Comparison of ENCODE assay signal across 12 cellular contexts in the genomic region with DNA sequence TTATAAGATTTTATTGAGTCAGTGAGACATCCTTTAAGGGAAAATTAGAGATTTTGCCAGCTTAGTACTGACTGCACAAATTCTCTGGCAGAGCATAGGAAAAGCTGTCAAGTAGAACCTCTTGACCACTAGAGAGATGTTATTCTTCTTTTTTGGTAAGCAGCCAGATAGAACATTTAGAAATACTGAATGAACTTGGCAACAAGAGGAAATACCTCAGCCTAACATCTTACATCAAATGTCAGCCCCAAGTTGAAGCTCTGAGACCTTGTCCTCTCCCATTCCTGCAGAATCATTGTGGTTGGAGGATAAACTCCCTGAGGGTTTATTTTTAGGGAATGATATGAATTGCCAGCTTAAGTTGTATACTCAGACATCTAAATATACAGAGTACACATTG. TPM values are rescaled to one million over a fixed set of nuclear protein-coding genes. Genes with fewer than 3 reads are reported as not detected.
A peak's percentile ranks its signal among the peaks of the same experiment; 100 is the strongest.
DNase-seq lines count a peak whose midpoint lies in the region; ATAC-seq, FAIRE-seq and TF ChIP-seq lines count a peak whose summit lies in the region.
"Had no signal": no experiment of that assay in that cellular context is flagged by ENCODE, and none has a peak within 500 bp of the region (broad histone marks: within the 10 kb centered on the region; RNA-seq: fewer than 3 reads in every experiment).

No MANE protein-coding gene starts in this region.

- POLR2A ChIA-PET in A673 (lab: Charles Lee; ENCODE audit: low non-redundant PET), result no interaction called here
- POLR2A ChIA-PET in endothelial cell of umbilical vein (lab: Charles Lee), result interaction anchor here (0.6 to 1.2 kb wide), 3 partner anchors 11 to 55 kb away, joined by 3 to 7 read pairs (median 3); partner anchors contain the start of gene NEXN

- dilution Hi-C loops in endothelial cell of umbilical vein (cut with MboI; ENCODE audit: extremely low pct_ligation_motif_present, low sequenced_read_pairs), result no loop called here

- DNase-seq in A673 (ENCODE audit: low spot score), result peak; percentile 24
- DNase-seq in NCI-H2029 treated with DMSO at 0.1 percent for 48 hours (lab: John Stamatoyannopoulos, UW), result peak; percentile 81
- DNase-seq in endothelial cell of umbilical vein (ENCODE audit: low read depth, low spot score), result peak; percentile 90
- no peak for DNase-seq in mucosa of descending colon
- no peak for DNase-seq in stimulated activated CD4-positive, alpha-beta T cell treated with anti-CD3 and anti-CD28 coated beads, Interleukin-1b, Interleukin-23, amount 100 ng/mL, for 48 hours
- no peak for DNase-seq in effector memory CD4-positive, alpha-beta T cell
- no peak for DNase-seq in glutamatergic neuron
- DNase-seq: H7, naive B cell, NCI-H748 treated with DMSO at 0.1 percent for 48 hours had no signal

- no peak overlapping the region for H2AFZ ChIP-seq in endothelial cell of umbilical vein (ENCODE audit: low read depth, low read length)

- no peaks in the 10 kb centered on the region for H4K20me1 ChIP-seq in endothelial cell of umbilical vein (replicated peaks; ENCODE audit: control insufficient read depth, extremely low read depth, insufficient read depth, low read length)

- H3K27ac ChIP-seq in A673 (ENCODE audit: low read depth, low read length, poor library complexity, severe bottlenecking) (no peak overlapping the region), endothelial cell of umbilical vein (ENCODE audit: insufficient read depth, low read depth, low read length) (peak overlapping the region; percentile 86)
- no peak overlapping the region for H3K27ac ChIP-seq in effector memory CD4-positive, alpha-beta T cell (ENCODE audit: insufficient read depth, low read length, poor library complexity, severe bottlenecking)
- H3K27ac ChIP-seq: C4-2B had no signal

- no peak overlapping the region for H3K4me3 Mint-ChIP-seq in glutamatergic neuron (ENCODE audit: unreplicated experiment)
- H3K4me3 Mint-ChIP-seq: naive B cell had no signal

- TF ChIP-seq CTCF in A673 (conservative IDR thresholded peaks at IDR 0.05; ENCODE audit: low read depth, low read length) (no peak), endothelial cell of umbilical vein (IDR thresholded peaks at IDR 0.05; ENCODE audit: extremely low read depth in 1 of 2, insufficient read depth in 1 of 2, low read depth in 1 of 2, low read length in 2 of 2) (no peak), mucosa of descending colon (IDR thresholded peaks at IDR 0.05) (no peak), glutamatergic neuron (IDR thresholded peaks at IDR 0.05; ENCODE audit: partially characterized antibody, unreplicated experiment) (no peak)

- no peak for TF ChIP-seq POLR2A in endothelial cell of umbilical vein (IDR thresholded peaks at IDR 0.05; ENCODE audit: low read depth, low read length)

- FAIRE-seq in endothelial cell of umbilical vein (lab: Jason Lieb, UNC), result peak; percentile 76

- H3K9me1 ChIP-seq in endothelial cell of umbilical vein (replicated peaks; ENCODE audit: control insufficient read depth, extremely low read depth, insufficient read depth, low read length), result no peaks in the 10 kb centered on the region

- H3K27me3 ChIP-seq in A673 (replicated peaks; ENCODE audit: insufficient read depth, low read depth, low read length, poor library complexity) (no peaks in the 10 kb centered on the region), endothelial cell of umbilical vein (ENCODE audit: control insufficient read depth in 2 of 2, insufficient read depth in 2 of 2, low read length in 2 of 2) (no peaks in the 10 kb centered on the region)
- no peaks in the 10 kb centered on the region for H3K27me3 ChIP-seq in effector memory CD4-positive, alpha-beta T cell (replicated peaks; ENCODE audit: control insufficient read depth, insufficient read depth, low read length, poor library complexity, severe bottlenecking)

- peaks cover 2% of the 10 kb centered on the region for H3K79me2 ChIP-seq in endothelial cell of umbilical vein (ENCODE audit: control insufficient read depth, insufficient read depth, low read length)

- peak overlapping the region; percentile 61 for H3K9ac ChIP-seq in endothelial cell of umbilical vein (replicated peaks; ENCODE audit: extremely low read depth, insufficient read depth, low read length)

- no peak overlapping the region for H3K4me3 ChIP-seq in A673 (ENCODE audit: low read depth, low read length, poor library complexity, severe bottlenecking)
- no peak overlapping the region for H3K4me3 ChIP-seq in endothelial cell of umbilical vein (replicated peaks in 1 of 3; ENCODE audit: insufficient read depth in 1 of 3, low read depth in 1 of 3, low read length in 3 of 3)
- H3K4me3 ChIP-seq in mucosa of descending colon, result no peak overlapping the region
- H3K4me3 ChIP-seq in effector memory CD4-positive, alpha-beta T cell (ENCODE audit: insufficient read depth, low read depth, low read length, poor library complexity, severe bottlenecking), result no peak overlapping the region

- H3K27ac Mint-ChIP-seq in glutamatergic neuron (ENCODE audit: unreplicated experiment), result no peak overlapping the region

- H3K4me1 ChIP-seq in A673 (ENCODE audit: insufficient read depth, low read length, poor library complexity, severe bottlenecking), result peaks cover 30% of the 10 kb centered on the region
- peaks cover 45% of the 10 kb centered on the region for H3K4me1 ChIP-seq in endothelial cell of umbilical vein (ENCODE audit: control insufficient read depth, extremely low read depth, insufficient read depth, low read length)
- H3K4me1 ChIP-seq in mucosa of descending colon (ENCODE audit: low read depth), result peaks cover 8% of the 10 kb centered on the region
- no peaks in the 10 kb centered on the region for H3K4me1 ChIP-seq in effector memory CD4-positive, alpha-beta T cell (ENCODE audit: control insufficient read depth, insufficient read depth, low read length, poor library complexity, severe bottlenecking)

- H3K36me3 ChIP-seq in A673 (ENCODE audit: insufficient read depth, low read length, poor library complexity, severe bottlenecking) (peaks cover 5% of the 10 kb centered on the region), endothelial cell of umbilical vein (ENCODE audit: control insufficient read depth in 2 of 2, extremely low read depth in 1 of 2, insufficient read depth in 2 of 2, low read length in 2 of 2) (no peaks in the 10 kb centered on the region), mucosa of descending colon (ENCODE audit: low read depth) (no peaks in the 10 kb centered on the region)
- H3K36me3 ChIP-seq in effector memory CD4-positive, alpha-beta T cell (ENCODE audit: control insufficient read depth, insufficient read depth, low read length), result peaks cover 3% of the 10 kb centered on the region

- intact Hi-C loops in A673 (cut with micrococcal nuclease; ENCODE audit: unreplicated experiment) (no loop called here), endothelial cell of umbilical vein (cut with micrococcal nuclease) (loop anchor here (1.0 to 2.0 kb wide), 2 partner anchors 55 to 68 kb away; partner anchors contain the start of gene NEXN), mucosa of descending colon (cut with DNase I, micrococcal nuclease) (no loop called here)

- no peaks in the 10 kb centered on the region for H3K36me3 Mint-ChIP-seq in glutamatergic neuron (ENCODE audit: unreplicated experiment)

- peak overlapping the region; percentile 45 for H3K4me2 ChIP-seq in endothelial cell of umbilical vein (ENCODE audit: insufficient read depth, low read length)

- H3K9me3 ChIP-seq in A673 (ENCODE audit: low read depth, low read length, poor library complexity, severe bottlenecking) (no peaks in the 10 kb centered on the region), endothelial cell of umbilical vein (replicated peaks; ENCODE audit: control insufficient read depth, insufficient read depth, low read length) (no peaks in the 10 kb centered on the region), mucosa of descending colon (no peaks in the 10 kb centered on the region)
- no peaks in the 10 kb centered on the region for H3K9me3 ChIP-seq in effector memory CD4-positive, alpha-beta T cell (ENCODE audit: control insufficient read depth, low read length)

- ATAC-seq in mucosa of descending colon (peak; percentile 55), GM21529 (IDR thresholded peaks at IDR 0.05; ENCODE audit: unreplicated experiment) (no peak)

- H3K27me3 Mint-ChIP-seq in glutamatergic neuron (ENCODE audit: unreplicated experiment), result no peaks in the 10 kb centered on the region
- H3K27me3 Mint-ChIP-seq: naive B cell had no signal

- H3K9me3 Mint-ChIP-seq in glutamatergic neuron (ENCODE audit: unreplicated experiment), result no peaks in the 10 kb centered on the region
- H3K9me3 Mint-ChIP-seq: naive B cell had no signal

- CTCF ChIA-PET in A673 (lab: Charles Lee), result no interaction called here
- CTCF ChIA-PET in endothelial cell of umbilical vein (lab: Charles Lee), result interaction anchor here (1.1 to 2.2 kb wide), 3 partner anchors 9 to 67 kb away, joined by 4 to 14 read pairs (median 5); no protein-coding TSS in a partner anchor

- no TSS peak for BruUV-seq in A673 (replicated peaks; lab: Mats Ljungman, UMichigan)
- BruUV-seq in endothelial cell of umbilical vein (replicated peaks; lab: Mats Ljungman, UMichigan), result no TSS peak

- H3K4me1 Mint-ChIP-seq in glutamatergic neuron (ENCODE audit: low read depth, unreplicated experiment), result peaks cover 5% of the 10 kb centered on the region
- H3K4me1 Mint-ChIP-seq: naive B cell had no signal

RNA-seq across cellular contexts. Expression of gene MIGA1, which starts 53.4 kb away (rescaled TPM):
- total RNA-seq in A673 (2021) (13.8 and 14.1 TPM in 2 replicates), endothelial cell of umbilical vein (13.7 and 14.6 TPM in 2 replicates), mucosa of descending colon (10 to 100 TPM; 13.2 to 21.1 (median 18.5) TPM), glutamatergic neuron (ENCODE audit: unreplicated experiment) (10.2 TPM)
- polyA plus RNA-seq in endothelial cell of umbilical vein, result 2.0 and 2.8 TPM in 2 replicates
- polyA plus RNA-seq in endothelial cell of umbilical vein (2011; cell fraction: cytosol; rRNA removed), result 2.4 and 2.5 TPM in 2 replicates
- polyA plus RNA-seq in endothelial cell of umbilical vein (2011; cell fraction: nucleus; rRNA removed), result 6.7 and 7.4 TPM in 2 replicates
- polyA plus RNA-seq in endothelial cell of umbilical vein (2012), result 8.2 and 9.0 TPM in 2 replicates
- polyA minus RNA-seq in endothelial cell of umbilical vein, result 15.7 and 16.2 TPM in 2 replicates
- 2.4 TPM for polyA minus RNA-seq in endothelial cell of umbilical vein (2011; cell fraction: cytosol; rRNA and poly(A)+ RNA removed)
- 16.5 and 19.7 TPM in 2 replicates for polyA minus RNA-seq in endothelial cell of umbilical vein (2011; cell fraction: nucleus; rRNA and poly(A)+ RNA removed)

RNA-seq across cellular contexts. Expression of gene NEXN, which starts 55.5 kb away (rescaled TPM):
- 0.45 and 0.70 TPM in 2 replicates for total RNA-seq in A673 (2021)
- total RNA-seq in endothelial cell of umbilical vein, result 11.7 and 14.2 TPM in 2 replicates
- polyA plus RNA-seq in endothelial cell of umbilical vein, result 0.89 and 1.0 TPM in 2 replicates
- 3.3 and 4.1 TPM in 2 replicates for polyA plus RNA-seq in endothelial cell of umbilical vein (2011; cell fraction: cytosol; rRNA removed)
- 11.8 and 17.8 TPM in 2 replicates for polyA plus RNA-seq in endothelial cell of umbilical vein (2011; cell fraction: nucleus; rRNA removed)
- polyA plus RNA-seq in endothelial cell of umbilical vein (2012), result 29.7 and 32.6 TPM in 2 replicates
- polyA minus RNA-seq in endothelial cell of umbilical vein, result 1.7 and 3.0 TPM in 2 replicates
- not detected for polyA minus RNA-seq in endothelial cell of umbilical vein (2011; cell fraction: cytosol; rRNA and poly(A)+ RNA removed)
- 8.8 and 12.7 TPM in 2 replicates for polyA minus RNA-seq in endothelial cell of umbilical vein (2011; cell fraction: nucleus; rRNA and poly(A)+ RNA removed)
- total RNA-seq in mucosa of descending colon, result 10 to 100 TPM in 1 of 3 donors, 1 to 10 TPM in 2; 2.1 to 49.2 (median 7.2) TPM
- total RNA-seq in glutamatergic neuron (ENCODE audit: unreplicated experiment), result 0.76 TPM

Comparison
In these comparisons a context has a peak if more than half of its experiments do, and no peak if none do; other contexts are left out.
1. DNase-seq: peak in A673 (single experiment), NCI-H2029 treated with DMSO at 0.1 percent for 48 hours (single experiment) and endothelial cell of umbilical vein (single experiment); none in mucosa of descending colon (0 of 3), stimulated activated CD4-positive, alpha-beta T cell treated with anti-CD3 and anti-CD28 coated beads, Interleukin-1b, Interleukin-23, amount 100 ng/mL, for 48 hours (single experiment), effector memory CD4-positive, alpha-beta T cell (0 of 3) and glutamatergic neuron (single experiment).